ENCODE assay signal across 7 cellular contexts in genomic region chr20:63009988-63010769, GRCh38. TPM values are rescaled to one million over a fixed set of nuclear protein-coding genes. Genes with fewer than 3 reads are reported as not detected.
DNase-seq lines count a peak whose midpoint lies in the region; ATAC-seq, FAIRE-seq and TF ChIP-seq lines count a peak whose summit lies in the region.

No MANE protein-coding gene starts in this region.

- peak overlapping the region in 1 of 4 donors; percentile 8 for H3K27ac ChIP-seq in Peyer's patch
- peak overlapping the region in 1 of 2 donors; percentile 6 for H3K27ac ChIP-seq in small intestine (ENCODE audit: low read depth in 1 of 2, low read length in 1 of 2)

- no peak for TF ChIP-seq CTCF in Peyer's patch (IDR thresholded peaks at IDR 0.05)
- no peak for TF ChIP-seq CTCF in type B pancreatic cell (conservative IDR thresholded peaks at IDR 0.05)

- no peak for TF ChIP-seq POLR2A in Peyer's patch (IDR thresholded peaks at IDR 0.05)
- TF ChIP-seq POLR2A in erythroblast (IDR thresholded peaks at IDR 0.05; ENCODE audit: low read length) = no peak

- H3K4me3 ChIP-seq in Peyer's patch = peak overlapping the region in 3 of 4 donors; percentile 8 to 34 (median 27)
- H3K4me3 ChIP-seq in small intestine (ENCODE audit: low read depth in 1 of 2, low read length in 2 of 2) = peak overlapping the region in 1 of 2 donors; percentile 4

- 11 to 17% (median 12%) methylated on average over 27 to 30 of the region's 30 CpGs for WGBS in small intestine, 3 donors

- H3K9me3 ChIP-seq in Peyer's patch = no peaks in the 10 kb centered on the region
- H3K9me3 ChIP-seq in small intestine (ENCODE audit: control insufficient read depth, low read depth) = no peaks in the 10 kb centered on the region

- FAIRE-seq in small intestine (lab: Jason Lieb, UNC) = no peak

- intact Hi-C loops in activated naive CD4-positive, alpha-beta T cell treated with anti-CD3 and anti-CD28 coated beads for 36 hours (cut with micrococcal nuclease) = loop anchor here (1.0 to 5.0 kb wide), 5 partner anchors 19 to 187 kb away; no protein-coding TSS in a partner anchor

- DNase-seq in Peyer's patch (peak in 2 of 3 donors; percentile 78 to 87), small intestine (peak; percentile 38), type B pancreatic cell (ENCODE audit: extremely low spot score, unreplicated experiment) (no peak), erythroblast (lab: John Stamatoyannopoulos, UW) (no peak)
- DNase-seq in activated naive CD4-positive, alpha-beta T cell treated with anti-CD3 and anti-CD28 coated beads for 36 hours = peak; percentile 80

- no peak overlapping the region for H3K27ac Mint-ChIP-seq in activated naive CD4-positive, alpha-beta T cell treated with anti-CD3 and anti-CD28 coated beads for 36 hours
- H3K27ac Mint-ChIP-seq in type B pancreatic cell = no peak overlapping the region

- peaks cover 0 to 55% of the 10 kb centered on the region in 2 donors for H3K27me3 ChIP-seq in Peyer's patch
- peaks cover 31 to 49% of the 10 kb centered on the region in 2 donors for H3K27me3 ChIP-seq in small intestine (ENCODE audit: control insufficient read depth in 2 of 2, insufficient read depth in 2 of 2, low read length in 2 of 2)

- peaks cover 10% of the 10 kb centered on the region for H3K9me3 Mint-ChIP-seq in activated naive CD4-positive, alpha-beta T cell treated with anti-CD3 and anti-CD28 coated beads for 36 hours
- peaks cover 9% of the 10 kb centered on the region for H3K9me3 Mint-ChIP-seq in type B pancreatic cell

- peaks cover 7% of the 10 kb centered on the region for H3K36me3 Mint-ChIP-seq in activated naive CD4-positive, alpha-beta T cell treated with anti-CD3 and anti-CD28 coated beads for 36 hours (ENCODE audit: low read depth)
- H3K36me3 Mint-ChIP-seq in type B pancreatic cell = no peaks in the 10 kb centered on the region

- peak overlapping the region; percentile 65 for H3K4me3 Mint-ChIP-seq in activated naive CD4-positive, alpha-beta T cell treated with anti-CD3 and anti-CD28 coated beads for 36 hours
- no peak overlapping the region for H3K4me3 Mint-ChIP-seq in type B pancreatic cell

- peaks cover 24% of the 10 kb centered on the region for H3K4me1 Mint-ChIP-seq in activated naive CD4-positive, alpha-beta T cell treated with anti-CD3 and anti-CD28 coated beads for 36 hours (ENCODE audit: low read depth)
- H3K4me1 Mint-ChIP-seq in type B pancreatic cell (ENCODE audit: unreplicated experiment) = peaks cover 12% of the 10 kb centered on the region

- peaks cover 0 to 29% (median 20%) of the 10 kb centered on the region in 4 donors for H3K4me1 ChIP-seq in Peyer's patch
- no peaks in the 10 kb centered on the region for H3K4me1 ChIP-seq in small intestine (ENCODE audit: control insufficient read depth in 2 of 2, insufficient read depth in 1 of 2, low read depth in 1 of 2, low read length in 1 of 2)

- ATAC-seq in GM19043 (IDR thresholded peaks at IDR 0.05; ENCODE audit: low read depth, unreplicated experiment) (peak; percentile 48), HG03060 (IDR thresholded peaks at IDR 0.05; ENCODE audit: low read depth, unreplicated experiment) (peak; percentile 68)

- peaks cover 54% of the 10 kb centered on the region for H3K27me3 Mint-ChIP-seq in activated naive CD4-positive, alpha-beta T cell treated with anti-CD3 and anti-CD28 coated beads for 36 hours (ENCODE audit: low read depth)
- H3K27me3 Mint-ChIP-seq in type B pancreatic cell = peaks cover 76% of the 10 kb centered on the region

- CTCF ChIA-PET in activated naive CD4-positive, alpha-beta T cell treated with anti-CD3 and anti-CD28 coated beads for 36 hours (lab: Charles Lee) = interaction anchor here (0.7 to 1.8 kb wide), 6 partner anchors 25 to 187 kb away, joined by 3 to 12 read pairs (median 4); no protein-coding TSS in a partner anchor

- H3K36me3 ChIP-seq in Peyer's patch = no peaks in the 10 kb centered on the region
- no peaks in the 10 kb centered on the region for H3K36me3 ChIP-seq in small intestine (ENCODE audit: control insufficient read depth in 2 of 2, insufficient read depth in 2 of 2, low read length in 2 of 2)

RNA-seq across cellular contexts. Expression of gene BHLHE23, which starts 3.4 kb away (rescaled TPM):
- total RNA-seq in Peyer's patch = not detected
- total RNA-seq in activated naive CD4-positive, alpha-beta T cell treated with anti-CD3 and anti-CD28 coated beads for 36 hours = not detected
- not detected for polyA plus RNA-seq in small intestine
- not detected in 2 replicates for total RNA-seq in type B pancreatic cell (ENCODE audit: low replicate concordance)

RNA-seq across cellular contexts. Expression of gene SLC17A9, which starts 57.7 kb away (rescaled TPM):
- total RNA-seq in Peyer's patch = 10 to 100 TPM in 1 of 4 donors, 1 to 10 TPM in 3; 3.8 to 19.0 (median 5.2) TPM
- 10 to 100 TPM; 17.4 to 20.6 TPM for total RNA-seq in activated naive CD4-positive, alpha-beta T cell treated with anti-CD3 and anti-CD28 coated beads for 36 hours
- polyA plus RNA-seq in small intestine = 1 to 10 TPM in 2 of 3 donors, under 1 TPM in 1; 0.22 to 2.0 (median 1.6) TPM
- total RNA-seq in type B pancreatic cell (ENCODE audit: low replicate concordance) = 3.9 and 5.6 TPM in 2 replicates

Comparison
In these comparisons a context has a peak if more than half of its experiments do, and no peak if none do; other contexts are left out.
1. DNase-seq: peak in Peyer's patch (2 of 3), activated naive CD4-positive, alpha-beta T cell treated with anti-CD3 and anti-CD28 coated beads for 36 hours (single experiment) and small intestine (single experiment); none in type B pancreatic cell (single experiment) and erythroblast (0 of 2).